9 cellular contexts compared by ENCODE assay signal in the genomic region with DNA sequence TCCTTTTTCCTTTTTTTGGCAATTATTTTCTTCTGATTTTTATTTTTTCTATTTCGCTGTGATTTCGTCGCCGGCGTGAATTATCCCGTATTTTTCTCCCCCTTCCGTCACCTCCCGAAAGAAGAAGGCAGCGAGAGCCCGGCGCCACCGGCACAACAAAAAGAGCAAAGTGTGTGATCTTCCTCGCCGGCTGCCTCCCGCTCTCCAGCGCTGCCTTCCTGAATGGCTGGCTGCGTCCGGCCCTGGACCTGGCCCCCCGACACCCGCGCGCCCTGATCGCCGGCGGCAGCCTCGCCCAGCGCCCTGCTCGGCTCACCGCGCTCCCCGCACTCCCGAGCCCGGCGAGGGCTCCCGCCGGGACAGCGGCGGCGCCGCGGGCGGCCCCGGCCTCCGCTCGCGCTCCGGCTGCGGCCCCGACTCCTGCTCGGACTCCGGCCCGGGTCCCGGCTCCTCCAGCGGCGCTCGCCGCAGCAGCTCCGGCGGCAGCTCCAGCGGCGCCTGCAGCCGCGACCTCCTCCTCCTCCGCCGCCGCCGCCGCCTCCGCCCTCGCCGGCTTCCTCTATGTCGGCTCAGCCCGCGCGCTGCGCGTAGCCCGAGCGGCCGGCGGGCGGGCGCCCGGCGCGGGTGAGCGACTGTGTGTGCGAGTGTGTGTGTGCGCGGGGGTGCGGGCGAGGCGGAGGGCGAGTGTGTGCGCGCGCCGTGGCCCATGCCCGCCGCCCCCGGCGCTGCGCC. TPM values are rescaled to one million over a fixed set of nuclear protein-coding genes. Genes with fewer than 3 reads are reported as not detected.
A peak's percentile ranks its signal among the peaks of the same experiment; 100 is the strongest.
DNase-seq lines count a peak whose midpoint lies in the region; TF ChIP-seq lines count a peak whose summit lies in the region.
"Had no signal": no experiment of that assay in that cellular context is flagged by ENCODE, and none has a peak within 500 bp of the region (broad histone marks: within the 10 kb centered on the region; RNA-seq: fewer than 3 reads in every experiment).

No MANE protein-coding gene starts in this region.

- H4K5ac ChIP-seq in H9 (ENCODE audit: insufficient read length, low read depth, low read length): no peak overlapping the region

- H3K9me3 ChIP-seq in H9 (ENCODE audit: control insufficient read depth, low read depth, low read length) (no peaks in the 10 kb centered on the region), iPS-18c (ENCODE audit: control insufficient read depth, insufficient read depth, low read length) (peaks cover 2% of the 10 kb centered on the region), smooth muscle cell (replicated peaks; ENCODE audit: low read depth) (no peaks in the 10 kb centered on the region)

- TF ChIP-seq CTCF in H9 (conservative IDR thresholded peaks at IDR 0.05): no peak
- no peak for TF ChIP-seq CTCF in astrocyte of the cerebellum (IDR thresholded peaks at IDR 0.05; ENCODE audit: low read depth, low read length, missing control alignments)
- no peak for TF ChIP-seq CTCF in smooth muscle cell (IDR thresholded peaks at IDR 0.05; ENCODE audit: borderline replicate concordance, insufficient read depth, poor library complexity, severe bottlenecking)

- no peaks in the 10 kb centered on the region for H4K20me1 ChIP-seq in H9 (ENCODE audit: control insufficient read depth, insufficient read depth, insufficient read length)
- peaks cover 31% of the 10 kb centered on the region for H4K20me1 ChIP-seq in smooth muscle cell (ENCODE audit: low read depth)

- H2BK120ac ChIP-seq in H9 (ENCODE audit: low read depth, low read length, poor library complexity, severe bottlenecking): no peak overlapping the region

- no peak overlapping the region for H3K14ac ChIP-seq in H9 (ENCODE audit: insufficient read depth, low read length)

- DNase-seq in NCI-H2171 treated with DMSO at 0.1 percent for 48 hours (lab: John Stamatoyannopoulos, UW) (peak; percentile 19), NCI-H2171 (lab: John Stamatoyannopoulos, UW) (no peak), H9 (no peak), NCI-H510A (lab: John Stamatoyannopoulos, UW) (peak; percentile 42), astrocyte of the cerebellum (ENCODE audit: low read depth) (no peak), smooth muscle cell (lab: John Stamatoyannopoulos, UW; ENCODE audit: unreplicated experiment) (no peak), NCI-H69 (lab: John Stamatoyannopoulos, UW) (no peak)

- H3K9ac ChIP-seq in H9 (ENCODE audit: extremely low read depth, insufficient read length, low read length): no peak overlapping the region
- peak overlapping the region; percentile 48 for H3K9ac ChIP-seq in smooth muscle cell (ENCODE audit: low read depth)

- peaks cover 0 to 2% (median 0%) of the 10 kb centered on the region in 3 experiments; a peak in 1 of 7 replicates for H3K36me3 Mint-ChIP-seq in H9 (ENCODE audit: insufficient read depth in 1 of 3, low read depth in 3 of 3)

- no CpG with 5 or more reads among the region's 103 CpGs for WGBS in H9 (ENCODE audit: extremely low coverage, insufficient read length, low lambda C conversion rate)
- WGBS in smooth muscle cell (ENCODE audit: low lambda C conversion rate): under 1% methylated on average over 40 of the region's 103 CpGs

- no peak overlapping the region for H2BK15ac ChIP-seq in H9 (ENCODE audit: low read depth, low read length)

- no peak overlapping the region for H2BK5ac ChIP-seq in H9 (ENCODE audit: insufficient read length, low read length)

- H4K91ac ChIP-seq in H9 (ENCODE audit: insufficient read length, low read depth, low read length): no peak overlapping the region

- H3K79me2 ChIP-seq in H9 (ENCODE audit: insufficient read depth, low read length) (no peaks in the 10 kb centered on the region), smooth muscle cell (ENCODE audit: low read depth) (no peaks in the 10 kb centered on the region)

- no peak overlapping the region for H3K27ac ChIP-seq in H9 (ENCODE audit: insufficient read length, low read depth, low read length)
- peak overlapping the region; percentile 51 for H3K27ac ChIP-seq in smooth muscle cell (ENCODE audit: low read depth)

- no peak overlapping the region for H3T11ph ChIP-seq in H9 (ENCODE audit: low read length)

- in situ Hi-C loops in astrocyte of the cerebellum (cut with HindIII; ENCODE audit: low sequenced_read_pairs): no loop called here

- H3K4me3 ChIP-seq in astrocyte of the cerebellum (ENCODE audit: low read depth, low read length) (peak overlapping the region; percentile 98), iPS-18c (ENCODE audit: insufficient read depth, low read depth, low read length) (peak overlapping the region; percentile 36), smooth muscle cell (peak overlapping the region; percentile 79)

- H2BK20ac ChIP-seq in H9 (ENCODE audit: low read depth, low read length, poor library complexity, severe bottlenecking): no peak overlapping the region

- peaks cover 38% of the 10 kb centered on the region for H3K27me3 Mint-ChIP-seq in H9 (ENCODE audit: low read depth)

- H3K27ac Mint-ChIP-seq in H9: no peak overlapping the region

- H3K4me1 ChIP-seq in H9 (ENCODE audit: insufficient read depth, low read length): peaks cover 2% of the 10 kb centered on the region; the same call in 1 of the 2 replicates
- peaks cover 28% of the 10 kb centered on the region for H3K4me1 ChIP-seq in smooth muscle cell (ENCODE audit: low read depth)

- H3K4me3 Mint-ChIP-seq in H9: peak overlapping the region; percentile 46 to 63

- peaks cover 19 to 31% of the 10 kb centered on the region in 2 experiments for H3K4me1 Mint-ChIP-seq in H9

- H2BK12ac ChIP-seq in H9 (ENCODE audit: insufficient read length, low read depth, low read length): no peak overlapping the region

- H3K18ac ChIP-seq in H9 (ENCODE audit: insufficient read length, low read depth, low read length): no peak overlapping the region

- no peak overlapping the region for H3K56ac ChIP-seq in H9 (ENCODE audit: insufficient read length, low read depth, low read length)

- H4K8ac ChIP-seq in H9 (replicated peaks; ENCODE audit: insufficient read length, low read depth, low read length): no peak overlapping the region

- no peak overlapping the region for H3K23ac ChIP-seq in H9 (ENCODE audit: insufficient read length, low read depth, low read length)

- H3K4me2 ChIP-seq in H9 (ENCODE audit: insufficient read depth, insufficient read length, low read length): peak overlapping the region; percentile 26
- peak overlapping the region; percentile 97 for H3K4me2 ChIP-seq in smooth muscle cell

- peaks cover 6% of the 10 kb centered on the region for H3F3A ChIP-seq in smooth muscle cell (ENCODE audit: low read depth)

- peaks cover 12% of the 10 kb centered on the region for H3K23me2 ChIP-seq in H9 (ENCODE audit: insufficient read length, low read depth, low read length, poor library complexity, severe bottlenecking)

- H2AK5ac ChIP-seq in H9 (ENCODE audit: insufficient read length, low read length): no peak overlapping the region

- H3K27me3 ChIP-seq in H9 (ENCODE audit: insufficient read depth, low read length) (peaks cover 67% of the 10 kb centered on the region), smooth muscle cell (ENCODE audit: low read depth) (peaks cover 53% of the 10 kb centered on the region)

- peaks cover 2 to 13% of the 10 kb centered on the region in 2 experiments; a peak in 3 of 5 replicates for H3K9me3 Mint-ChIP-seq in H9

- H3K79me1 ChIP-seq in H9 (ENCODE audit: insufficient read depth, low read depth, low read length, poor library complexity, severe bottlenecking): no peaks in the 10 kb centered on the region

- H2AFZ ChIP-seq in H9 (ENCODE audit: low read length) (no peak overlapping the region), smooth muscle cell (ENCODE audit: low read depth) (peak overlapping the region; percentile 84)

- H3K4ac ChIP-seq in H9 (ENCODE audit: low read depth, low read length): no peak overlapping the region

- no peaks in the 10 kb centered on the region for H3K36me3 ChIP-seq in smooth muscle cell (ENCODE audit: low read depth)

RNA-seq across cellular contexts. Expression of a gene that starts 0.9 kb away (rescaled TPM):
- total RNA-seq in H9 (2021) (not detected in 2 replicates), smooth muscle cell (8.2 and 22.5 TPM in 2 replicates)
- 5.9 and 6.0 TPM in 2 replicates for polyA plus RNA-seq in smooth muscle cell
- total RNA-seq: activated naive CD4-positive, alpha-beta T cell treated with anti-CD3 and anti-CD28 coated beads, Interleukin-2, amount 50 U/mL, for 72 hours had no signal

RNA-seq across cellular contexts. Expression of a gene that starts 2.9 kb away (rescaled TPM):
- total RNA-seq in H9 (2021) (1.7 and 1.9 TPM in 2 replicates), smooth muscle cell (18.7 and 31.0 TPM in 2 replicates)
- polyA plus RNA-seq in smooth muscle cell: 22.9 and 26.1 TPM in 2 replicates
- total RNA-seq: activated naive CD4-positive, alpha-beta T cell treated with anti-CD3 and anti-CD28 coated beads, Interleukin-2, amount 50 U/mL, for 72 hours had no signal

Comparison
In these comparisons a context has a peak if more than half of its experiments do, and no peak if none do; other contexts are left out.
1. DNase-seq: peak in NCI-H2171 treated with DMSO at 0.1 percent for 48 hours (single experiment) and NCI-H510A (single experiment); none in NCI-H2171 (single experiment), H9 (single experiment), astrocyte of the cerebellum (single experiment), smooth muscle cell (single experiment) and NCI-H69 (single experiment).
2. H3K4me3 ChIP-seq: peak in every context shown above with its lines; median percentile 98 in astrocyte of the cerebellum; 79 in smooth muscle cell; 36 in iPS-18c.